14 cellular contexts compared by ENCODE assay signal in the genomic region with DNA sequence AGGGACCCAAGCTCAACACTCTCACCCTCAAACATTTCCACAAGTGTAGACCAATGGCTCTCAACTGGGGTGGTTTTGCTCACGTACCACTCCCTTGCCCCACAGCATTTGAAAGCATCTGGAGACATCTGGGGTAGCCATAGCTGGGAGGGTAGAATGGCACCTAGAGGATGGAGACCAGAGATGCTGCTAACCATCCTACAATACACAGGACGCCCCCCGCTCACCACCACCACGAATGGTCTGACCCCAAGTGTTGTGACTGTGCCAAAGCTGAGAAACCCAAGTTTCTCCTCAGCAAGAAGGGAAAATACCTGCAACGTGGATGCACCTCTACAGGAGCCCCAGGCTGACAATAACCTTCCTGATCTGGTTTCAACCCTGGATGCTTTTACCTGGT. TPM values are rescaled to one million over a fixed set of nuclear protein-coding genes. Genes with fewer than 3 reads are reported as not detected.
"Had no signal": no experiment of that assay in that cellular context is flagged by ENCODE, and none has a peak within 500 bp of the region (broad histone marks: within the 10 kb centered on the region; RNA-seq: fewer than 3 reads in every experiment).

No MANE protein-coding gene starts in this region.

RNA-seq across cellular contexts. Expression of a gene that starts 24.7 kb away (rescaled TPM):
- total RNA-seq: myocyte; naive thymus-derived CD4-positive, alpha-beta T cell; naive thymus-derived CD8-positive, alpha-beta T cell; natural killer cell; natural killer cell treated with Interleukin-12 subunit alpha and Interleukin-12 subunit beta and Interleukin-15 and Interleukin-18, amount 100 ng/mL, for 72 hours; osteocyte; pancreas; psoas muscle; pulmonary artery endothelial cell; renal cortical epithelial cell; right cardiac atrium; right lobe of liver; sigmoid colon; smooth muscle cell had no signal
